ENCODE assay signal across 15 cellular contexts in genomic region chr19:291561-292280, GRCh38. TPM values are rescaled to one million over a fixed set of nuclear protein-coding genes. Genes with fewer than 3 reads are reported as not detected.
DNase-seq lines count a peak whose midpoint lies in the region; ATAC-seq and TF ChIP-seq lines count a peak whose summit lies in the region.
"Had no signal": no experiment of that assay in that cellular context is flagged by ENCODE, and none has a peak within 500 bp of the region (broad histone marks: within the 10 kb centered on the region; RNA-seq: fewer than 3 reads in every experiment).

No MANE protein-coding gene starts in this region.

- TF ChIP-seq CTCF in GM13976 (IDR thresholded peaks at IDR 0.05; ENCODE audit: borderline replicate concordance, control extremely low read depth, extremely low read depth, insufficient read depth, missing control alignments) (no peak), Peyer's patch (IDR thresholded peaks at IDR 0.05) (peak in 1 of 6 experiments; percentile 1), esophagus muscularis mucosa (IDR thresholded peaks at IDR 0.05) (no peak), sigmoid colon (IDR thresholded peaks at IDR 0.05) (no peak), adrenal gland (IDR thresholded peaks at IDR 0.05) (no peak)

- H3K9me3 Mint-ChIP-seq in activated naive CD8-positive, alpha-beta T cell treated with anti-CD3 and anti-CD28 coated beads, Interleukin-2, amount 50 U/mL, for 24 hours, result no peaks in the 10 kb centered on the region
- H3K9me3 Mint-ChIP-seq: activated naive CD8-positive, alpha-beta T cell treated with anti-CD3 and anti-CD28 coated beads for 36 hours; CD8-positive, alpha-beta T cell; IgD-negative memory B cell had no signal

- 43% methylated on average over 35 of the region's 71 CpGs for WGBS in esophagus muscularis mucosa
- 15 to 26% methylated on average over 70 of the region's 71 CpGs for WGBS in sigmoid colon, 2 donors
- WGBS in adrenal gland, 4 donors, result 22 to 64% (median 45%) methylated on average over 36 to 61 of the region's 71 CpGs

- in situ Hi-C loops in GM13976 (cut with MboI; ENCODE audit: low sequenced_read_pairs, unreplicated experiment), result no loop called here

- H3K4me1 Mint-ChIP-seq in activated naive CD8-positive, alpha-beta T cell treated with anti-CD3 and anti-CD28 coated beads, Interleukin-2, amount 50 U/mL, for 24 hours, result peaks cover 11% of the 10 kb centered on the region

- intact Hi-C loops in esophagus muscularis mucosa (cut with DNase I), result no loop called here
- intact Hi-C loops in sigmoid colon (cut with DNase I), result no loop called here
- intact Hi-C loops in adrenal gland (cut with DNase I), result no loop called here

- DNase-seq in GM13976 (ENCODE audit: low spot score), result peak; percentile 22
- peak in 2 of 3 donors; percentile 51 to 80 for DNase-seq in Peyer's patch
- DNase-seq in esophagus muscularis mucosa (ENCODE audit: extremely low spot score), result no peak
- DNase-seq in sigmoid colon, result peak; percentile 59
- no peak for DNase-seq in Kasumi-1 (lab: John Stamatoyannopoulos, UW)
- DNase-seq in adrenal gland, result no peak
- no peak for DNase-seq in activated naive CD8-positive, alpha-beta T cell treated with anti-CD3 and anti-CD28 coated beads, Interleukin-2, amount 50 U/mL, for 24 hours
- DNase-seq: activated naive CD8-positive, alpha-beta T cell treated with anti-CD3 and anti-CD28 coated beads for 36 hours; CD8-positive, alpha-beta T cell; mesenchymal stem cell; NCI-H2081 treated with DMSO at 0.1 percent for 48 hours; OCI-M1 had no signal

- H3K27ac ChIP-seq in Peyer's patch, result peak overlapping the region in 3 of 4 donors; percentile 55 to 94 (median 93)
- peak overlapping the region in 2 of 4 donors; percentile 44 to 68 for H3K27ac ChIP-seq in esophagus muscularis mucosa (replicated peaks in 1 of 4)
- no peak overlapping the region for H3K27ac ChIP-seq in sigmoid colon
- H3K27ac ChIP-seq in adrenal gland, result peak overlapping the region in 1 of 5 donors; percentile 78

- H3K4me3 ChIP-seq in Peyer's patch (peak overlapping the region in 3 of 4 donors; percentile 14 to 57 (median 45)), esophagus muscularis mucosa (peak overlapping the region; percentile 24 to 48 (median 42)), sigmoid colon (peak overlapping the region in 3 of 4 donors; percentile 10 to 42 (median 40)), adrenal gland (peak overlapping the region in 1 of 4 donors; percentile 66)

- no peak for ATAC-seq in GM18498 (IDR thresholded peaks at IDR 0.05; ENCODE audit: unreplicated experiment)
- ATAC-seq in activated naive CD8-positive, alpha-beta T cell treated with anti-CD3 and anti-CD28 coated beads, Interleukin-2, amount 50 U/mL, for 24 hours, result no peak
- ATAC-seq: CD8-positive, alpha-beta T cell had no signal

- peaks cover 41% of the 10 kb centered on the region for H3K27me3 Mint-ChIP-seq in activated naive CD8-positive, alpha-beta T cell treated with anti-CD3 and anti-CD28 coated beads, Interleukin-2, amount 50 U/mL, for 24 hours

- H3K27me3 ChIP-seq in Peyer's patch (peaks cover 0 to 11% of the 10 kb centered on the region in 2 donors), esophagus muscularis mucosa (peaks cover 0 to 54% (median 38%) of the 10 kb centered on the region in 4 donors), sigmoid colon (peaks cover 24 to 54% (median 49%) of the 10 kb centered on the region in 3 donors), adrenal gland (peaks cover 21% of the 10 kb centered on the region)

- H3K9me3 ChIP-seq in Peyer's patch, result no peaks in the 10 kb centered on the region
- no peaks in the 10 kb centered on the region for H3K9me3 ChIP-seq in esophagus muscularis mucosa
- no peaks in the 10 kb centered on the region for H3K9me3 ChIP-seq in sigmoid colon
- H3K9me3 ChIP-seq in adrenal gland (replicated peaks in 1 of 3), result no peaks in the 10 kb centered on the region

- no peaks in the 10 kb centered on the region for H3K36me3 Mint-ChIP-seq in activated naive CD8-positive, alpha-beta T cell treated with anti-CD3 and anti-CD28 coated beads, Interleukin-2, amount 50 U/mL, for 24 hours (ENCODE audit: low read depth)
- H3K36me3 Mint-ChIP-seq: activated naive CD8-positive, alpha-beta T cell treated with anti-CD3 and anti-CD28 coated beads for 36 hours; CD8-positive, alpha-beta T cell; IgD-negative memory B cell had no signal

- TF ChIP-seq POLR2A in Peyer's patch (IDR thresholded peaks at IDR 0.05) (peak; percentile 18 to 50), esophagus muscularis mucosa (IDR thresholded peaks at IDR 0.05; ENCODE audit: low read depth) (no peak), sigmoid colon (IDR thresholded peaks at IDR 0.05) (no peak), adrenal gland (IDR thresholded peaks at IDR 0.05) (no peak)

- no peak overlapping the region for H3K4me3 Mint-ChIP-seq in activated naive CD8-positive, alpha-beta T cell treated with anti-CD3 and anti-CD28 coated beads, Interleukin-2, amount 50 U/mL, for 24 hours
- H3K4me3 Mint-ChIP-seq: activated naive CD8-positive, alpha-beta T cell treated with anti-CD3 and anti-CD28 coated beads for 36 hours; CD8-positive, alpha-beta T cell had no signal

- no peak for TF ChIP-seq EP300 in esophagus muscularis mucosa (IDR thresholded peaks at IDR 0.05)
- TF ChIP-seq EP300 in sigmoid colon (IDR thresholded peaks at IDR 0.05), result no peak

- no peaks in the 10 kb centered on the region for H3K36me3 ChIP-seq in Peyer's patch
- no peaks in the 10 kb centered on the region for H3K36me3 ChIP-seq in esophagus muscularis mucosa
- H3K36me3 ChIP-seq in sigmoid colon, result no peaks in the 10 kb centered on the region
- H3K36me3 ChIP-seq in adrenal gland (replicated peaks in 1 of 2), result no peaks in the 10 kb centered on the region

- no peak overlapping the region for H3K27ac Mint-ChIP-seq in activated naive CD8-positive, alpha-beta T cell treated with anti-CD3 and anti-CD28 coated beads, Interleukin-2, amount 50 U/mL, for 24 hours
- H3K27ac Mint-ChIP-seq: activated naive CD8-positive, alpha-beta T cell treated with anti-CD3 and anti-CD28 coated beads for 36 hours; CD8-positive, alpha-beta T cell had no signal

- H3K4me1 ChIP-seq in Peyer's patch, result peaks cover 0 to 53% (median 6%) of the 10 kb centered on the region in 4 donors
- peaks cover 25 to 52% (median 46%) of the 10 kb centered on the region in 4 donors for H3K4me1 ChIP-seq in esophagus muscularis mucosa
- peaks cover 0 to 37% (median 31%) of the 10 kb centered on the region in 4 donors for H3K4me1 ChIP-seq in sigmoid colon
- H3K4me1 ChIP-seq in adrenal gland (replicated peaks in 1 of 2), result peaks cover 11 to 19% of the 10 kb centered on the region in 2 donors

RNA-seq across cellular contexts. Expression of gene PLPP2, which starts 0.5 kb away (rescaled TPM):
- total RNA-seq in Peyer's patch (100 to 1,000 TPM in 3 of 4 donors, 10 to 100 TPM in 1; 42.1 to 260 (median 188) TPM), esophagus muscularis mucosa (1 to 10 TPM; 2.1 to 9.1 (median 5.0) TPM), sigmoid colon (1 to 10 TPM; 1.6 to 3.6 (median 2.3) TPM), adrenal gland (100 to 1,000 TPM in 1 of 8 donors, 10 to 100 TPM in 2, 1 to 10 TPM in 5; 2.4 to 272 (median 7.8) TPM)
- polyA plus RNA-seq in sigmoid colon (100 to 1,000 TPM in 1 of 3 donors, 10 to 100 TPM in 2; 22.2 to 111 (median 29.6) TPM), adrenal gland (1 to 10 TPM in 1 of 3 donors, under 1 TPM in 2; 0.33 to 8.9 (median 0.88) TPM)
- total RNA-seq: activated naive CD8-positive, alpha-beta T cell treated with anti-CD3 and anti-CD28 coated beads for 36 hours; T-helper 2 cell treated with Interferon-gamma antibody and Interleukin-4, amounts not matched to agents 100 ng/mL and 5 ng/mL, for 36 hours had no signal

RNA-seq across cellular contexts. Expression of gene MIER2, which starts 52.9 kb away (rescaled TPM):
- total RNA-seq in Peyer's patch, result 10 to 100 TPM in 3 of 4 donors, 1 to 10 TPM in 1; 6.0 to 27.3 (median 20.9) TPM
- 10 to 100 TPM; 11.6 to 26.4 (median 18.9) TPM for total RNA-seq in esophagus muscularis mucosa
- total RNA-seq in sigmoid colon, result 10 to 100 TPM; 11.4 to 31.9 (median 13.0) TPM
- 10 to 100 TPM in 1 of 3 donors, 1 to 10 TPM in 2; 6.6 to 15.5 (median 7.4) TPM for polyA plus RNA-seq in sigmoid colon
- 10 to 100 TPM; 10.8 to 24.2 (median 18.2) TPM for total RNA-seq in adrenal gland
- 10 to 100 TPM; 11.6 to 33.9 (median 29.5) TPM for polyA plus RNA-seq in adrenal gland

Comparison
In these comparisons a context has a peak if more than half of its experiments do, and no peak if none do; other contexts are left out.
1. DNase-seq: peak in GM13976 (single experiment), Peyer's patch (2 of 3) and sigmoid colon (single experiment); none in esophagus muscularis mucosa (single experiment), Kasumi-1 (0 of 2), adrenal gland (0 of 7) and activated naive CD8-positive, alpha-beta T cell treated with anti-CD3 and anti-CD28 coated beads, Interleukin-2, amount 50 U/mL, for 24 hours (single experiment).
2. H3K27ac ChIP-seq: peak in Peyer's patch (3 of 4); none in sigmoid colon (0 of 4).
3. POLR2A ChIP-seq: peak in Peyer's patch (2 of 2); none in esophagus muscularis mucosa (single experiment), sigmoid colon (0 of 2) and adrenal gland (0 of 2).